ENCODE assay signal across 9 cellular contexts in genomic region chr10:133356549-133356948, GRCh38. TPM values are rescaled to one million over a fixed set of nuclear protein-coding genes. Genes with fewer than 3 reads are reported as not detected.
DNase-seq lines count a peak whose midpoint lies in the region; ATAC-seq and TF ChIP-seq lines count a peak whose summit lies in the region.
"Had no signal": no experiment of that assay in that cellular context is flagged by ENCODE, and none has a peak within 500 bp of the region (broad histone marks: within the 10 kb centered on the region; RNA-seq: fewer than 3 reads in every experiment).

No MANE protein-coding gene starts in this region.

- CTCF ChIA-PET in CD8-positive, alpha-beta T cell (lab: Charles Lee): interaction anchor here (2.8 kb wide), 1 partner anchor 27 kb away, joined by 18 read pairs; no protein-coding TSS in a partner anchor
- CTCF ChIA-PET in OCI-LY7 (lab: Charles Lee; ENCODE audit: unreplicated experiment): no interaction called here

- H3K9me3 Mint-ChIP-seq in CD8-positive, alpha-beta T cell: no peaks in the 10 kb centered on the region
- H3K9me3 Mint-ChIP-seq in osteocyte (ENCODE audit: unreplicated experiment): no peaks in the 10 kb centered on the region

- H3K4me3 Mint-ChIP-seq in CD8-positive, alpha-beta T cell: peak overlapping the region; percentile 81
- peak overlapping the region; percentile 72 for H3K4me3 Mint-ChIP-seq in osteocyte (ENCODE audit: unreplicated experiment)

- peak overlapping the region; percentile 80 for H3K4me2 ChIP-seq in OCI-LY7 (ENCODE audit: low read length)

- H3K27ac ChIP-seq in CD8-positive, alpha-beta T cell (ENCODE audit: low read depth, low read length): no peak overlapping the region
- no peak overlapping the region for H3K27ac ChIP-seq in OCI-LY7 (ENCODE audit: low read depth, low read length, poor library complexity, severe bottlenecking)

- no peak overlapping the region for H3K27ac Mint-ChIP-seq in CD8-positive, alpha-beta T cell
- H3K27ac Mint-ChIP-seq in osteocyte (ENCODE audit: unreplicated experiment): no peak overlapping the region

- H3K27me3 Mint-ChIP-seq in CD8-positive, alpha-beta T cell (ENCODE audit: low read depth): no peaks in the 10 kb centered on the region
- no peaks in the 10 kb centered on the region for H3K27me3 Mint-ChIP-seq in osteocyte (ENCODE audit: unreplicated experiment)

- H3K79me2 ChIP-seq in OCI-LY7 (ENCODE audit: insufficient read depth, low read depth, low read length): no peaks in the 10 kb centered on the region

- intact Hi-C loops in CD8-positive, alpha-beta T cell (cut with DNase I, micrococcal nuclease): loop anchor here in 1 of 2 experiments (2.0 kb wide), 1 partner anchor 28 kb away; no protein-coding TSS in a partner anchor
- intact Hi-C loops in OCI-LY7 (cut with micrococcal nuclease; ENCODE audit: unreplicated experiment): no loop called here

- peaks cover 12% of the 10 kb centered on the region for H3K4me1 Mint-ChIP-seq in CD8-positive, alpha-beta T cell (ENCODE audit: low read depth)
- H3K4me1 Mint-ChIP-seq in osteocyte (ENCODE audit: unreplicated experiment): no peaks in the 10 kb centered on the region

- no peak for DNase-seq in CD8-positive, alpha-beta T cell
- DNase-seq in OCI-LY7 (ENCODE audit: low spot score) (no peak), epithelial cell of proximal tubule (ENCODE audit: low read depth) (no peak), osteocyte (ENCODE audit: extremely low spot score, unreplicated experiment) (no peak), NCI-H1436 (lab: John Stamatoyannopoulos, UW) (no peak)
- no peak for DNase-seq in stimulated activated CD4-positive, alpha-beta T cell treated with anti-CD3 and anti-CD28 coated beads, Interleukin-2, amount 100 ng/mL, for 24 hours

- TF ChIP-seq CTCF in CD8-positive, alpha-beta T cell (IDR thresholded peaks at IDR 0.05): no peak
- TF ChIP-seq CTCF in OCI-LY7 (conservative IDR thresholded peaks at IDR 0.05; ENCODE audit: low read length) (no peak), epithelial cell of proximal tubule (conservative IDR thresholded peaks at IDR 0.05; ENCODE audit: low read depth, low read length) (no peak), osteocyte (IDR thresholded peaks at IDR 0.05) (no peak)

- H3K4me1 ChIP-seq in CD8-positive, alpha-beta T cell (ENCODE audit: insufficient read depth, low read length): peaks cover 12% of the 10 kb centered on the region
- H3K4me1 ChIP-seq in OCI-LY7 (ENCODE audit: insufficient read depth, low read length, poor library complexity, severe bottlenecking): peaks cover 7% of the 10 kb centered on the region

- no peaks in the 10 kb centered on the region for H3K36me3 Mint-ChIP-seq in CD8-positive, alpha-beta T cell
- peaks cover 1% of the 10 kb centered on the region for H3K36me3 Mint-ChIP-seq in osteocyte (ENCODE audit: unreplicated experiment)

- H3K36me3 ChIP-seq in CD8-positive, alpha-beta T cell (ENCODE audit: insufficient read depth, low read length): no peaks in the 10 kb centered on the region
- no peaks in the 10 kb centered on the region for H3K36me3 ChIP-seq in OCI-LY7 (ENCODE audit: insufficient read depth, low read length)

- H4K20me1 ChIP-seq in OCI-LY7 (ENCODE audit: insufficient read depth, low read length): no peaks in the 10 kb centered on the region

- H3K9me3 ChIP-seq in CD8-positive, alpha-beta T cell (ENCODE audit: low read length): no peaks in the 10 kb centered on the region
- H3K9me3 ChIP-seq in OCI-LY7 (ENCODE audit: low read length): no peaks in the 10 kb centered on the region

- H3K9me2 ChIP-seq in OCI-LY7 (ENCODE audit: insufficient read depth, low read length): no peaks in the 10 kb centered on the region

- POLR2A ChIA-PET in CD8-positive, alpha-beta T cell (lab: Charles Lee): interaction anchor here (1.4 kb wide), 1 partner anchor 33 kb away, joined by 3 read pairs; no protein-coding TSS in a partner anchor
- POLR2A ChIA-PET in OCI-LY7 (lab: Charles Lee): interaction anchor here (0.6 kb wide), 3 partner anchors 17 to 1023 kb away, joined by 3 to 9 read pairs (median 4); no protein-coding TSS in a partner anchor

- no peak for ATAC-seq in CD8-positive, alpha-beta T cell
- ATAC-seq in HG03280 (IDR thresholded peaks at IDR 0.05; ENCODE audit: unreplicated experiment): no peak
- ATAC-seq in GM19452 (IDR thresholded peaks at IDR 0.05; ENCODE audit: unreplicated experiment): no peak

- H2AFZ ChIP-seq in OCI-LY7 (ENCODE audit: low read length): no peak overlapping the region

- BruUV-seq in OCI-LY7 (replicated peaks; lab: Mats Ljungman, UMichigan): no TSS peak

- H3K4me3 ChIP-seq in CD8-positive, alpha-beta T cell (ENCODE audit: low read depth, low read length): no peak overlapping the region
- peak overlapping the region; percentile 76 for H3K4me3 ChIP-seq in OCI-LY7 (ENCODE audit: low read depth, low read length, poor library complexity, severe bottlenecking)
- peak overlapping the region; percentile 68 for H3K4me3 ChIP-seq in epithelial cell of proximal tubule (ENCODE audit: low read depth, low read length)

- no peaks in the 10 kb centered on the region for H3K27me3 ChIP-seq in CD8-positive, alpha-beta T cell (ENCODE audit: insufficient read depth, low read length)

RNA-seq across cellular contexts. Expression of gene FUOM, which starts 1.3 kb away (rescaled TPM):
- 1 to 10 TPM; 7.9 to 10.0 TPM for total RNA-seq in CD8-positive, alpha-beta T cell
- total RNA-seq in OCI-LY7 (2014; rRNA removed; shearing (Covaris generic)): 46.0 and 47.5 TPM in 2 replicates
- total RNA-seq in OCI-LY7 (2022) (23.6 and 30.4 TPM in 2 replicates), epithelial cell of proximal tubule (57.2 and 75.5 TPM in 2 replicates), osteocyte (20.5 and 24.0 TPM in 2 replicates)

RNA-seq across cellular contexts. Expression of gene PRAP1, which starts 9.4 kb away (rescaled TPM):
- total RNA-seq in CD8-positive, alpha-beta T cell: not detected
- not detected in 2 replicates for total RNA-seq in OCI-LY7 (2014; rRNA removed; shearing (Covaris generic))
- total RNA-seq in OCI-LY7 (2022) (not detected in 2 replicates), epithelial cell of proximal tubule (not detected in 2 replicates), osteocyte (not detected in 2 replicates)
- total RNA-seq: LHCN-M2 had no signal

RNA-seq across cellular contexts. Expression of gene ECHS1, which starts 16.6 kb away (rescaled TPM):
- 1 to 10 TPM; 7.9 to 8.5 TPM for total RNA-seq in CD8-positive, alpha-beta T cell
- 39.5 and 48.3 TPM in 2 replicates for total RNA-seq in OCI-LY7 (2014; rRNA removed; shearing (Covaris generic))
- total RNA-seq in OCI-LY7 (2022): 42.2 and 46.2 TPM in 2 replicates
- 130 and 147 TPM in 2 replicates for total RNA-seq in epithelial cell of proximal tubule
- 62.9 and 65.1 TPM in 2 replicates for total RNA-seq in osteocyte

RNA-seq across cellular contexts. Expression of gene CALY, which starts 19.9 kb away (rescaled TPM):
- 1 to 10 TPM; 1.2 to 1.4 TPM for total RNA-seq in CD8-positive, alpha-beta T cell
- not detected in 2 replicates for total RNA-seq in OCI-LY7 (2014; rRNA removed; shearing (Covaris generic))
- not detected in 2 replicates for total RNA-seq in OCI-LY7 (2022)
- total RNA-seq in epithelial cell of proximal tubule: 1.5 TPM in 1 of 2 replicates, not detected in the other
- total RNA-seq in osteocyte: 3.5 TPM in 2 replicates
- total RNA-seq: LHCN-M2 had no signal

RNA-seq across cellular contexts. Expression of gene PAOX, which starts 22.5 kb away (rescaled TPM):
- total RNA-seq in CD8-positive, alpha-beta T cell: 1 to 10 TPM; 2.4 to 3.5 TPM
- 5.9 and 10.7 TPM in 2 replicates for total RNA-seq in OCI-LY7 (2014; rRNA removed; shearing (Covaris generic))
- total RNA-seq in OCI-LY7 (2022) (16.0 and 28.1 TPM in 2 replicates), epithelial cell of proximal tubule (3.6 and 5.6 TPM in 2 replicates), osteocyte (6.5 and 8.7 TPM in 2 replicates)
